ENCODE assay signal across 10 cellular contexts in genomic region chr14:23512156-23512555, GRCh38. TPM values are rescaled to one million over a fixed set of nuclear protein-coding genes. Genes with fewer than 3 reads are reported as not detected.
DNase-seq lines count a peak whose midpoint lies in the region; ATAC-seq and TF ChIP-seq lines count a peak whose summit lies in the region.
"Had no signal": no experiment of that assay in that cellular context is flagged by ENCODE, and none has a peak within 500 bp of the region (broad histone marks: within the 10 kb centered on the region; RNA-seq: fewer than 3 reads in every experiment).

No MANE protein-coding gene starts in this region.

- H3K27ac ChIP-seq in osteoblast (ENCODE audit: low read depth, low read length) (no peak overlapping the region), right atrium auricular region (no peak overlapping the region), body of pancreas (no peak overlapping the region)
- H3K27ac ChIP-seq: uterus had no signal

- H3K9me3 Mint-ChIP-seq in activated T-helper 17 cell treated with anti-CD3 and anti-CD28 coated beads, Interleukin-2, amount 50 U/mL, for 72 hours: no peaks in the 10 kb centered on the region

- H3K4me3 ChIP-seq in osteoblast (ENCODE audit: insufficient read depth, low read length) (no peak overlapping the region), right atrium auricular region (no peak overlapping the region), body of pancreas (no peak overlapping the region)
- H3K4me3 ChIP-seq: uterus had no signal

- DNase-seq in G401 (ENCODE audit: low spot score) (peak; percentile 56), NCI-H2171 (lab: John Stamatoyannopoulos, UW) (peak; percentile 97), osteoblast (ENCODE audit: insufficient read length, low spot score, missing footprints) (peak; percentile 58), right atrium auricular region (ENCODE audit: low spot score) (no peak), body of pancreas (no peak)
- DNase-seq: activated effector memory CD4-positive, alpha-beta T cell treated with Interleukin-2 at 50 U/mL for 16 hours; uterus had no signal

- no peaks in the 10 kb centered on the region for H3K36me3 Mint-ChIP-seq in activated T-helper 17 cell treated with anti-CD3 and anti-CD28 coated beads, Interleukin-2, amount 50 U/mL, for 72 hours (ENCODE audit: low read depth)

- in situ Hi-C loops in G401 (cut with HindIII; ENCODE audit: low sequenced_read_pairs): no loop called here

- no peaks in the 10 kb centered on the region for H3K27me3 Mint-ChIP-seq in activated T-helper 17 cell treated with anti-CD3 and anti-CD28 coated beads, Interleukin-2, amount 50 U/mL, for 72 hours

- intact Hi-C loops in body of pancreas (cut with DNase I): no loop called here

- H3K36me3 ChIP-seq in osteoblast (ENCODE audit: insufficient read depth, low read length): no peaks in the 10 kb centered on the region
- no peaks in the 10 kb centered on the region for H3K36me3 ChIP-seq in right atrium auricular region
- no peaks in the 10 kb centered on the region for H3K36me3 ChIP-seq in body of pancreas (replicated peaks in 1 of 2; ENCODE audit: insufficient read depth in 1 of 2, low read depth in 2 of 2)
- H3K36me3 ChIP-seq: uterus had no signal

- H3K4me1 Mint-ChIP-seq in activated T-helper 17 cell treated with anti-CD3 and anti-CD28 coated beads, Interleukin-2, amount 50 U/mL, for 72 hours: peaks cover 5% of the 10 kb centered on the region

- no peaks in the 10 kb centered on the region for H3K79me2 ChIP-seq in osteoblast (ENCODE audit: insufficient read depth, low read length)

- H3K27me3 ChIP-seq in osteoblast (ENCODE audit: insufficient read depth, low read length): no peaks in the 10 kb centered on the region
- H3K27me3 ChIP-seq in right atrium auricular region: no peaks in the 10 kb centered on the region
- H3K27me3 ChIP-seq in body of pancreas: no peaks in the 10 kb centered on the region
- H3K27me3 ChIP-seq: uterus had no signal

- peak overlapping the region; percentile 45 for H3K27ac Mint-ChIP-seq in activated T-helper 17 cell treated with anti-CD3 and anti-CD28 coated beads, Interleukin-2, amount 50 U/mL, for 72 hours

- ATAC-seq in activated T-helper 17 cell treated with anti-CD3 and anti-CD28 coated beads, Interleukin-2, amount 50 U/mL, for 72 hours (replicated peaks): no peak
- no peak for ATAC-seq in GM19395 (IDR thresholded peaks at IDR 0.05; ENCODE audit: unreplicated experiment)
- no peak for ATAC-seq in body of pancreas
- ATAC-seq: HepG2 had no signal

- TF ChIP-seq CTCF in osteoblast (IDR thresholded peaks at IDR 0.05; ENCODE audit: extremely low read depth, low read depth, low read length): no peak
- TF ChIP-seq CTCF in right atrium auricular region (IDR thresholded peaks at IDR 0.05): no peak
- no peak for TF ChIP-seq CTCF in body of pancreas (IDR thresholded peaks at IDR 0.05)

- H3K4me2 ChIP-seq in osteoblast (ENCODE audit: insufficient read depth, low read length): no peak overlapping the region

- H3K4me1 ChIP-seq in osteoblast (ENCODE audit: insufficient read depth, low read length) (no peaks in the 10 kb centered on the region), right atrium auricular region (no peaks in the 10 kb centered on the region), body of pancreas (no peaks in the 10 kb centered on the region)
- H3K4me1 ChIP-seq: uterus had no signal

- no peak for TF ChIP-seq POLR2A in body of pancreas (IDR thresholded peaks at IDR 0.05)

- 57 to 66% methylated on average over 13 of the region's 13 CpGs for WGBS in body of pancreas, 2 donors

- peak overlapping the region; percentile 60 for H3K4me3 Mint-ChIP-seq in activated T-helper 17 cell treated with anti-CD3 and anti-CD28 coated beads, Interleukin-2, amount 50 U/mL, for 72 hours

- H3K9me3 ChIP-seq in osteoblast (ENCODE audit: low read depth, low read length): no peaks in the 10 kb centered on the region
- H3K9me3 ChIP-seq in right atrium auricular region: no peaks in the 10 kb centered on the region
- no peaks in the 10 kb centered on the region for H3K9me3 ChIP-seq in body of pancreas
- H3K9me3 ChIP-seq: uterus had no signal

- no peaks in the 10 kb centered on the region for H4K20me1 ChIP-seq in osteoblast (ENCODE audit: insufficient read depth, low read length)

- H2AFZ ChIP-seq in osteoblast (ENCODE audit: low read length): no peak overlapping the region

RNA-seq across cellular contexts. Expression of gene ZFHX2, which starts 39.4 kb away (rescaled TPM):
- total RNA-seq in G401 (2014; rRNA removed; shearing (Covaris generic)): under 0.01 and 0.03 TPM in 2 replicates
- 1 to 10 TPM; 2.1 to 2.3 TPM for total RNA-seq in activated T-helper 17 cell treated with anti-CD3 and anti-CD28 coated beads, Interleukin-2, amount 50 U/mL, for 72 hours
- total RNA-seq in osteoblast (0.59 and 0.72 TPM in 2 replicates), right atrium auricular region (under 1 TPM; 0.59 to 0.85 TPM), body of pancreas (1 to 10 TPM in 1 of 2 donors, under 1 TPM in 1; 0.33 to 1.6 TPM)

RNA-seq across cellular contexts. Expression of gene NGDN, which starts 42.7 kb away (rescaled TPM):
- total RNA-seq in G401 (2014; rRNA removed; shearing (Covaris generic)): 47.6 and 52.1 TPM in 2 replicates
- 10 to 100 TPM; 43.5 to 53.1 TPM for total RNA-seq in activated T-helper 17 cell treated with anti-CD3 and anti-CD28 coated beads, Interleukin-2, amount 50 U/mL, for 72 hours
- total RNA-seq in osteoblast (37.4 and 49.6 TPM in 2 replicates), right atrium auricular region (10 to 100 TPM; 19.5 to 24.3 TPM), body of pancreas (10 to 100 TPM; 29.0 to 31.6 TPM)

RNA-seq across cellular contexts. Expression of gene THTPA, which starts 43.9 kb away (rescaled TPM):
- total RNA-seq in G401 (2014; rRNA removed; shearing (Covaris generic)): 12.9 and 22.2 TPM in 2 replicates
- total RNA-seq in activated T-helper 17 cell treated with anti-CD3 and anti-CD28 coated beads, Interleukin-2, amount 50 U/mL, for 72 hours: 1 to 10 TPM; 7.3 to 8.7 TPM
- total RNA-seq in osteoblast: 27.4 and 27.5 TPM in 2 replicates
- total RNA-seq in right atrium auricular region: 10 to 100 TPM; 22.6 to 27.3 TPM
- 10 to 100 TPM; 11.7 to 43.2 TPM for total RNA-seq in body of pancreas

RNA-seq across cellular contexts. Expression of gene AP1G2, which starts 55.4 kb away (rescaled TPM):
- 37.0 and 38.9 TPM in 2 replicates for total RNA-seq in G401 (2014; rRNA removed; shearing (Covaris generic))
- 100 to 1,000 TPM; 199 to 312 TPM for total RNA-seq in activated T-helper 17 cell treated with anti-CD3 and anti-CD28 coated beads, Interleukin-2, amount 50 U/mL, for 72 hours
- total RNA-seq in osteoblast: 7.7 and 10.9 TPM in 2 replicates
- total RNA-seq in right atrium auricular region: 10 to 100 TPM in 1 of 2 donors, 1 to 10 TPM in 1; 6.6 to 18.8 TPM
- total RNA-seq in body of pancreas: 100 to 1,000 TPM; 150 to 237 TPM

Comparison
In these comparisons a context has a peak if more than half of its experiments do, and no peak if none do; other contexts are left out.
1. DNase-seq: peak in G401 (single experiment), NCI-H2171 (single experiment) and osteoblast (single experiment); none in right atrium auricular region (single experiment) and body of pancreas (0 of 4).